10 cellular contexts compared by ENCODE assay signal in the genomic region with DNA sequence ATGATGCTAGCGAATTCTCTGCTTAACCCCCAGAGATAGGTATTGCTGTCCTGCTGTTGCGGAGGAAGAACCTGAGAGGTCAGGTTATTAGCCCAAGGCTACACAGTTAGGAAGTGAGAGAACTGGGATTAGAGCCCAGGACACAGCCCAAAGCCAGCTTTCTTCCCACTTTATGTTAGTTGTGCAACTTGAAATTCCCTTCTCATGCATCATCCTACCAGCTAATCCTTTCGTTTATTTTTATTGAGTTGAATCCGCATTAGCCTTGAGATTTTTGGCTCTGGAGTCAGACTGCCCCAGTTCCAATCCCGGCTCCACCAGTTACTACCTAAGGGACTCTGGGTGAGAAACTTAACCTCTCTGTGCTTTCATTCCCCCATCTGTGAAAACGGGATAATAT.
A peak's percentile ranks its signal among the peaks of the same experiment; 100 is the strongest.
DNase-seq lines count a peak whose midpoint lies in the region; ATAC-seq, FAIRE-seq and TF ChIP-seq lines count a peak whose summit lies in the region.
"Had no signal": no experiment of that assay in that cellular context is flagged by ENCODE, and none has a peak within 500 bp of the region (broad histone marks: within the 10 kb centered on the region; RNA-seq: fewer than 3 reads in every experiment).

No MANE protein-coding gene starts in this region.

- H3K27me3 Mint-ChIP-seq in activated T-helper 1 cell treated with anti-CD3 and anti-CD28 coated beads, Interleukin-12 subunit alpha, Interleukin-12 subunit beta, Interleukin-2, Interleukin-4 antibody, amounts not matched to agents 30 ng/mL and 10 ng/mL and 1 ng/mL, durations not matched to agents 14 hours and 24 hours and 36 hours (ENCODE audit: insufficient read depth) = peaks cover 15% of the 10 kb centered on the region

- peak; percentile 23 for FAIRE-seq in TTC549 (lab: Jason Lieb, UNC)

- H3K27ac ChIP-seq in C4-2B = peak overlapping the region; percentile 14; the same call in 1 of the 2 replicates

- no peaks in the 10 kb centered on the region for H3K9me3 Mint-ChIP-seq in activated T-helper 1 cell treated with anti-CD3 and anti-CD28 coated beads, Interleukin-12 subunit alpha, Interleukin-12 subunit beta, Interleukin-2, Interleukin-4 antibody, amounts not matched to agents 30 ng/mL and 10 ng/mL and 1 ng/mL, durations not matched to agents 14 hours and 24 hours and 36 hours

- no peak overlapping the region for H3K27ac Mint-ChIP-seq in activated T-helper 1 cell treated with anti-CD3 and anti-CD28 coated beads, Interleukin-12 subunit alpha, Interleukin-12 subunit beta, Interleukin-2, Interleukin-4 antibody, amounts not matched to agents 30 ng/mL and 10 ng/mL and 1 ng/mL, durations not matched to agents 14 hours and 24 hours and 36 hours

- no peaks in the 10 kb centered on the region for H3K4me1 Mint-ChIP-seq in activated T-helper 1 cell treated with anti-CD3 and anti-CD28 coated beads, Interleukin-12 subunit alpha, Interleukin-12 subunit beta, Interleukin-2, Interleukin-4 antibody, amounts not matched to agents 30 ng/mL and 10 ng/mL and 1 ng/mL, durations not matched to agents 14 hours and 24 hours and 36 hours (ENCODE audit: low read depth)

- intact Hi-C loops in Right ventricle myocardium superior (cut with DNase I) = no loop called here
- intact Hi-C loops in activated T-helper 1 cell treated with anti-CD3 and anti-CD28 coated beads, Interleukin-12 subunit alpha, Interleukin-12 subunit beta, Interleukin-2, Interleukin-4 antibody, amounts not matched to agents 30 ng/mL and 10 ng/mL and 1 ng/mL, durations not matched to agents 14 hours and 24 hours and 36 hours (cut with micrococcal nuclease) = no loop called here

- H3K36me3 Mint-ChIP-seq in activated T-helper 1 cell treated with anti-CD3 and anti-CD28 coated beads, Interleukin-12 subunit alpha, Interleukin-12 subunit beta, Interleukin-2, Interleukin-4 antibody, amounts not matched to agents 30 ng/mL and 10 ng/mL and 1 ng/mL, durations not matched to agents 14 hours and 24 hours and 36 hours (ENCODE audit: low read depth) = no peaks in the 10 kb centered on the region

- TF ChIP-seq CTCF in C4-2B (conservative IDR thresholded peaks at IDR 0.05) = no peak

- DNase-seq in Right ventricle myocardium superior (peak; percentile 69), renal cortical epithelial cell (ENCODE audit: low read depth) (peak; percentile 92), superior temporal gyrus (ENCODE audit: extremely low spot score) (no peak), putamen (ENCODE audit: low spot score) (no peak)
- DNase-seq in activated T-helper 1 cell treated with anti-CD3 and anti-CD28 coated beads, Interleukin-12 subunit alpha, Interleukin-12 subunit beta, Interleukin-2, Interleukin-4 antibody, amounts not matched to agents 30 ng/mL and 10 ng/mL and 1 ng/mL, durations not matched to agents 14 hours and 24 hours and 36 hours (ENCODE audit: low spot score) = no peak
- DNase-seq: amygdala, NCI-H2171 had no signal

- ATAC-seq in Right ventricle myocardium superior (ENCODE audit: poor library complexity) (peak; percentile 73), GM18867 (IDR thresholded peaks at IDR 0.05; ENCODE audit: unreplicated experiment) (no peak)

- H3K4me3 Mint-ChIP-seq in activated T-helper 1 cell treated with anti-CD3 and anti-CD28 coated beads, Interleukin-12 subunit alpha, Interleukin-12 subunit beta, Interleukin-2, Interleukin-4 antibody, amounts not matched to agents 30 ng/mL and 10 ng/mL and 1 ng/mL, durations not matched to agents 14 hours and 24 hours and 36 hours = no peak overlapping the region

Comparison
In these comparisons a context has a peak if more than half of its experiments do, and no peak if none do; other contexts are left out.
1. DNase-seq: peak in Right ventricle myocardium superior (single experiment) and renal cortical epithelial cell (single experiment); none in activated T-helper 1 cell treated with anti-CD3 and anti-CD28 coated beads, Interleukin-12 subunit alpha, Interleukin-12 subunit beta, Interleukin-2, Interleukin-4 antibody, amounts not matched to agents 30 ng/mL and 10 ng/mL and 1 ng/mL, durations not matched to agents 14 hours and 24 hours and 36 hours (single experiment), superior temporal gyrus (single experiment) and putamen (single experiment).